In genomic region chr19:34345934-34346333, GRCh38 we compare ENCODE assay signal across 8 cellular contexts. TPM values are rescaled to one million over a fixed set of nuclear protein-coding genes. Genes with fewer than 3 reads are reported as not detected.
DNase-seq lines count a peak whose midpoint lies in the region; ATAC-seq, FAIRE-seq and TF ChIP-seq lines count a peak whose summit lies in the region.

No MANE protein-coding gene starts in this region.

- peak; percentile 87 for FAIRE-seq in endothelial cell of umbilical vein (lab: Jason Lieb, UNC)

- H3K4me3 ChIP-seq in HEK293 (ENCODE audit: low read depth, low read length) (no peak overlapping the region), endothelial cell of umbilical vein (replicated peaks in 1 of 3; ENCODE audit: insufficient read depth in 1 of 3, low read depth in 1 of 3, low read length in 3 of 3) (no peak overlapping the region)

- H3K9me3 Mint-ChIP-seq in naive B cell: no peaks in the 10 kb centered on the region

- no peak overlapping the region for H3K27ac ChIP-seq in C4-2B
- H3K27ac ChIP-seq in HEK293 (ENCODE audit: extremely low read depth, low read depth, low read length): no peak overlapping the region
- no peak overlapping the region for H3K27ac ChIP-seq in endothelial cell of umbilical vein (ENCODE audit: insufficient read depth, low read depth, low read length)

- no peaks in the 10 kb centered on the region for H3K9me1 ChIP-seq in endothelial cell of umbilical vein (replicated peaks; ENCODE audit: control insufficient read depth, extremely low read depth, insufficient read depth, low read length)

- H3K36me3 ChIP-seq in HEK293 (ENCODE audit: control insufficient read depth in 2 of 2, insufficient read depth in 1 of 2, low read length in 2 of 2) (peaks cover 62 to 79% of the 10 kb centered on the region in 2 experiments), endothelial cell of umbilical vein (ENCODE audit: control insufficient read depth in 2 of 2, extremely low read depth in 1 of 2, insufficient read depth in 2 of 2, low read length in 2 of 2) (peaks cover 18 to 35% of the 10 kb centered on the region in 2 experiments)

- H3K4me1 ChIP-seq in HEK293 (ENCODE audit: control insufficient read depth, insufficient read depth, low read length) (no peaks in the 10 kb centered on the region), endothelial cell of umbilical vein (ENCODE audit: control insufficient read depth, extremely low read depth, insufficient read depth, low read length) (no peaks in the 10 kb centered on the region)

- ATAC-seq in naive B cell (ENCODE audit: low read depth in 2 of 2) (peak; percentile 74 to 86), HG02588 (IDR thresholded peaks at IDR 0.05; ENCODE audit: unreplicated experiment) (no peak)
- peak; percentile 72 for ATAC-seq in stimulated activated naive CD8-positive, alpha-beta T cell treated with anti-CD3 and anti-CD28 coated beads, Interleukin-15, Interleukin-2, amounts not matched to agents 100 U/mL and 50 U/mL, for 24 hours

- H3K4me1 Mint-ChIP-seq in naive B cell: peaks cover 5 to 16% (median 15%) of the 10 kb centered on the region in 3 donors

- BruUV-seq in endothelial cell of umbilical vein (replicated peaks; lab: Mats Ljungman, UMichigan): no TSS peak

- peak overlapping the region in 2 of 8 donors; percentile 48 to 58 for H3K4me3 Mint-ChIP-seq in naive B cell

- no peak overlapping the region for H3K4me2 ChIP-seq in endothelial cell of umbilical vein (ENCODE audit: insufficient read depth, low read length)

- no peaks in the 10 kb centered on the region for H4K20me1 ChIP-seq in endothelial cell of umbilical vein (replicated peaks; ENCODE audit: control insufficient read depth, extremely low read depth, insufficient read depth, low read length)

- POLR2A ChIA-PET in HEK293 (lab: Yijun Ruan, JAX) (interaction anchor here (0.9 kb wide), 1 partner anchor 85 kb away, joined by 5 read pairs; no protein-coding TSS in a partner anchor), endothelial cell of umbilical vein (lab: Charles Lee) (no interaction called here)

- TF ChIP-seq POLR2A in endothelial cell of umbilical vein (IDR thresholded peaks at IDR 0.05; ENCODE audit: low read depth, low read length): no peak

- H3K27me3 Mint-ChIP-seq in naive B cell: no peaks in the 10 kb centered on the region

- peaks cover 10 to 22% of the 10 kb centered on the region in 2 donors for H3K36me3 Mint-ChIP-seq in naive B cell

- no peaks in the 10 kb centered on the region for H3K79me2 ChIP-seq in endothelial cell of umbilical vein (ENCODE audit: control insufficient read depth, insufficient read depth, low read length)

- dilution Hi-C loops in endothelial cell of umbilical vein (cut with MboI; ENCODE audit: extremely low pct_ligation_motif_present, low sequenced_read_pairs): no loop called here

- H3K27ac Mint-ChIP-seq in naive B cell: peak overlapping the region in 2 of 6 donors; percentile 36 to 82

- H3K27me3 ChIP-seq in endothelial cell of umbilical vein (ENCODE audit: control insufficient read depth in 2 of 2, insufficient read depth in 2 of 2, low read length in 2 of 2): no peaks in the 10 kb centered on the region

- CTCF ChIA-PET in HEK293 (lab: Yijun Ruan, JAX) (interaction anchor here (0.6 to 6.4 kb wide), 50 partner anchors 8 to 568 kb away, joined by 3 to 90 read pairs (median 4); no protein-coding TSS in a partner anchor), endothelial cell of umbilical vein (lab: Charles Lee) (interaction anchor here (0.7 to 3.0 kb wide), 15 partner anchors 8 to 141 kb away, joined by 3 to 18 read pairs (median 6); no protein-coding TSS in a partner anchor)

- peak; percentile 97 for TF ChIP-seq CTCF in C4-2B (conservative IDR thresholded peaks at IDR 0.05)
- peak; percentile 62; the same call in 1 of the 2 replicates for TF ChIP-seq CTCF in HEK293 (tag by site-specific recombination; IDR thresholded peaks at IDR 0.05)
- TF ChIP-seq CTCF in endothelial cell of umbilical vein (IDR thresholded peaks at IDR 0.05; ENCODE audit: extremely low read depth in 1 of 2, insufficient read depth in 1 of 2, low read depth in 1 of 2, low read length in 2 of 2): peak; percentile 85 to 95

- H2AFZ ChIP-seq in endothelial cell of umbilical vein (ENCODE audit: low read depth, low read length): no peak overlapping the region

- DNase-seq in NCI-H748 treated with DMSO at 0.1 percent for 48 hours (lab: John Stamatoyannopoulos, UW): peak; percentile 45
- DNase-seq in activated CD8-positive, alpha-beta memory T cell treated with anti-CD3 and anti-CD28 coated beads, Interleukin-2, amount 50 U/mL, for 24 hours (ENCODE audit: extremely low read depth): peak; percentile 44
- peak; percentile 77 for DNase-seq in endothelial cell of umbilical vein (ENCODE audit: low read depth, low spot score)
- peak; percentile 39 for DNase-seq in naive B cell
- DNase-seq in stimulated activated naive CD8-positive, alpha-beta T cell treated with anti-CD3 and anti-CD28 coated beads, Interleukin-15, Interleukin-2, amounts not matched to agents 100 U/mL and 50 U/mL, for 24 hours: peak; percentile 86

- no peak overlapping the region for H3K9ac ChIP-seq in endothelial cell of umbilical vein (replicated peaks; ENCODE audit: extremely low read depth, insufficient read depth, low read length)

- H3K9me3 ChIP-seq in HEK293 (ENCODE audit: control insufficient read depth, insufficient read depth, low read depth, low read length) (no peaks in the 10 kb centered on the region), endothelial cell of umbilical vein (replicated peaks; ENCODE audit: control insufficient read depth, insufficient read depth, low read length) (no peaks in the 10 kb centered on the region)

- intact Hi-C loops in endothelial cell of umbilical vein (cut with micrococcal nuclease): loop anchor here (1.0 to 5.0 kb wide), 3 partner anchors 113 to 174 kb away; partner anchors contain the start of gene LSM14A

TF ChIP-seq in HEK293, 187 proteins besides CTCF, POLR2A, EP300 and RAD21 (continues in another document):
- TF ChIP-seq ZNF768 (tag by site-specific recombination; IDR thresholded peaks at IDR 0.05) (no peak), ZSCAN30 (tag by site-specific recombination; IDR thresholded peaks at IDR 0.05) (peak; percentile 82), ZNF785 (tag by site-specific recombination; IDR thresholded peaks at IDR 0.05) (no peak), ZNF610 (tag by site-specific recombination; IDR thresholded peaks at IDR 0.05; ENCODE audit: borderline replicate concordance) (0 out of 2 replicates have a peak, but pooled peaks have one; percentile 36), MEIS1 (CRISPR knock-in tag; IDR thresholded peaks at IDR 0.05; ENCODE audit: borderline replicate concordance) (no peak), ZNF544 (tag by site-specific recombination; IDR thresholded peaks at IDR 0.05) (no peak), KLF8 (tag by site-specific recombination; IDR thresholded peaks at IDR 0.05) (peak; percentile 80)

TF ChIP-seq in endothelial cell of umbilical vein, 7 proteins besides CTCF, POLR2A, EP300 and RAD21:
- TF ChIP-seq GATA2 (IDR thresholded peaks at IDR 0.05; ENCODE audit: insufficient read depth, insufficient read length, low read depth, low read length) (no peak), MYC (IDR thresholded peaks at IDR 0.05; ENCODE audit: low read depth, low read length) (no peak), POLR2AphosphoS5 (IDR thresholded peaks at IDR 0.05; ENCODE audit: insufficient read depth, low read depth, low read length) (peak; percentile 25), FOS (IDR thresholded peaks at IDR 0.05; ENCODE audit: borderline replicate concordance, insufficient read depth, low read length) (no peak), JUN (IDR thresholded peaks at IDR 0.05; ENCODE audit: borderline replicate concordance, insufficient read depth, insufficient read length, low read depth) (no peak), MAX (IDR thresholded peaks at IDR 0.05; ENCODE audit: insufficient read depth, insufficient read length) (no peak)

RNA-seq across cellular contexts. Expression of gene GPI, which starts 19.1 kb away (rescaled TPM):
- total RNA-seq in endothelial cell of umbilical vein: 245 and 273 TPM in 2 replicates
- polyA plus RNA-seq in endothelial cell of umbilical vein (110 and 131 TPM in 2 replicates), naive B cell (ENCODE audit: low read depth in 6 of 6) (100 to 1,000 TPM in 5 of 6 donors, 10 to 100 TPM in 1; 98.5 to 118 (median 111) TPM)
- 137 and 144 TPM in 2 replicates for polyA plus RNA-seq in endothelial cell of umbilical vein (2011; cell fraction: cytosol; rRNA removed)
- 112 and 115 TPM in 2 replicates for polyA plus RNA-seq in endothelial cell of umbilical vein (2011; cell fraction: nucleus; rRNA removed)
- 238 and 247 TPM in 2 replicates for polyA plus RNA-seq in endothelial cell of umbilical vein (2012)
- 204 and 222 TPM in 2 replicates for polyA minus RNA-seq in endothelial cell of umbilical vein
- polyA minus RNA-seq in endothelial cell of umbilical vein (2011; cell fraction: cytosol; rRNA and poly(A)+ RNA removed): 198 TPM
- 64.3 and 74.5 TPM in 2 replicates for polyA minus RNA-seq in endothelial cell of umbilical vein (2011; cell fraction: nucleus; rRNA and poly(A)+ RNA removed)

RNA-seq across cellular contexts. Expression of gene PDCD2L, which starts 58.3 kb away (rescaled TPM):
- total RNA-seq in endothelial cell of umbilical vein: 12.4 and 12.9 TPM in 2 replicates
- 20.3 and 24.9 TPM in 2 replicates for polyA plus RNA-seq in endothelial cell of umbilical vein
- 19.2 and 19.6 TPM in 2 replicates for polyA plus RNA-seq in endothelial cell of umbilical vein (2011; cell fraction: cytosol; rRNA removed)
- polyA plus RNA-seq in endothelial cell of umbilical vein (2011; cell fraction: nucleus; rRNA removed): 9.0 and 11.1 TPM in 2 replicates
- 18.4 and 21.4 TPM in 2 replicates for polyA plus RNA-seq in endothelial cell of umbilical vein (2012)
- polyA minus RNA-seq in endothelial cell of umbilical vein: 22.9 and 23.2 TPM in 2 replicates
- 5.9 TPM for polyA minus RNA-seq in endothelial cell of umbilical vein (2011; cell fraction: cytosol; rRNA and poly(A)+ RNA removed)
- 3.1 and 5.6 TPM in 2 replicates for polyA minus RNA-seq in endothelial cell of umbilical vein (2011; cell fraction: nucleus; rRNA and poly(A)+ RNA removed)
- 10 to 100 TPM in 5 of 6 donors, 1 to 10 TPM in 1; 4.7 to 20.9 (median 16.3) TPM for polyA plus RNA-seq in naive B cell (ENCODE audit: low read depth in 6 of 6)
